Comparison of ENCODE assay signal across 27 cellular contexts in the genomic region with DNA sequence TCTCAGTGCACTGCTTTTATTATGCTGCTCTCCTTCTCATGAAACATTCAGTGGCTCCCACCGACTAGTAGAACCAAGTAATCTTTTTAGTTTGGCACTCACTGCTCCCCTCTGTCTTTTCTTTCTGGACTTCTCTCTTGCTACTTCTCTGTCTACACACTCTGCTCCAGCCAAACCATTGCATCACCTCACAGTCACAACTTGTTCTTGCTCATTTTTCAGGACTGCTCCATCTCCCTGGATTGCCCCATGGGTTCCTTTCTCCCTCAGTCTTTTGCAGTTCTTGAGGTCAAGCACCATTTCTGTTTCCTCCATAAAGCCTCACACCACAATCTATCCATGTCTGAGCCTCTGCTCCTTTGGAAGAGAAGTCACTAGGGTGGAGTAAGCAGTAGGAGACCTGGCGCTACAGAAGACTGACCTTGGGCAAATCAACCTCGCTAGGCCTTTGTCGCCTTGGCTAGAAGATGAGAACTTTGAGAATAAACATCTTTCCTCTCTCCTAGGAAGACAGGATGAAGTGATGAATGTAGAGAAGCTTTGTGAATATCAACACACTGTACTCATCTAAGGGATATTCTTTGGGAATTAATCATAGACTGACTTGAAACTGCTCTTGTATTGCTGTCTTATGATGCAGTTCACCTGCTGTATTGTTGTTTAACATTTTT.
DNase-seq lines count a peak whose midpoint lies in the region; ATAC-seq and TF ChIP-seq lines count a peak whose summit lies in the region.
"Had no signal": no experiment of that assay in that cellular context is flagged by ENCODE, and none has a peak within 500 bp of the region (broad histone marks: within the 10 kb centered on the region; RNA-seq: fewer than 3 reads in every experiment).

No MANE protein-coding gene starts in this region.

- DNase-seq in Right ventricle myocardium inferior (ENCODE audit: missing footprints) (no peak), cardiac septum (ENCODE audit: low spot score) (no peak), fibroblast of mammary gland (ENCODE audit: low read depth) (peak; percentile 49), lower lobe of right lung (no peak), kidney tubule cell (ENCODE audit: low spot score) (no peak), NCI-H1105 treated with DMSO at 0.1 percent for 48 hours (lab: John Stamatoyannopoulos, UW) (no peak)
- DNase-seq: 8988T; activated CD4-positive, alpha-beta memory T cell treated with anti-CD3 and anti-CD28 coated beads for 36 hours; activated naive CD4-positive, alpha-beta T cell treated with Interleukin-2 at 50 U/mL for 16 hours; amygdala; BE2C; Calu3; effector memory CD4-positive, alpha-beta T cell; head of caudate nucleus; NCI-H1694 treated with DMSO at 0.1 percent for 48 hours; NCI-H226; NCI-H82; PC-9; retina; stimulated activated CD4-positive, alpha-beta T cell treated with anti-CD3 and anti-CD28 coated beads, Interleukin-15, amount 100 ng/mL, for 24 hours; T-helper 2 cell had no signal

- peaks cover 21% of the 10 kb centered on the region for H3K4me1 ChIP-seq in lower lobe of right lung
- H3K4me1 ChIP-seq: BE2C, SJSA1 had no signal

- no peak overlapping the region for H3K27ac ChIP-seq in lower lobe of right lung
- H3K27ac ChIP-seq: HL-60, neutrophil, PC-9, SJSA1 had no signal

- H3K27me3 ChIP-seq in lower lobe of right lung (ENCODE audit: low read depth): no peaks in the 10 kb centered on the region
- H3K27me3 ChIP-seq: BE2C, SJSA1 had no signal

- intact Hi-C loops in Right ventricle myocardium inferior (cut with DNase I) (no loop called here), cardiac septum (cut with DNase I) (no loop called here), lower lobe of right lung (cut with DNase I) (no loop called here)

- no peak overlapping the region for H3K4me3 ChIP-seq in fibroblast of mammary gland (ENCODE audit: control insufficient read depth, low read depth, low read length)
- H3K4me3 ChIP-seq in lower lobe of right lung: no peak overlapping the region
- H3K4me3 ChIP-seq: PC-9, SJSA1 had no signal

- TF ChIP-seq CTCF in fibroblast of mammary gland (conservative IDR thresholded peaks at IDR 0.05; ENCODE audit: control insufficient read depth, insufficient read depth, low read depth, low read length): no peak
- TF ChIP-seq CTCF in lower lobe of right lung (IDR thresholded peaks at IDR 0.05): no peak

- no peaks in the 10 kb centered on the region for H3K36me3 ChIP-seq in lower lobe of right lung
- H3K36me3 ChIP-seq: BE2C, neutrophil, SJSA1 had no signal

- H3K9me3 ChIP-seq in lower lobe of right lung: no peaks in the 10 kb centered on the region
- H3K9me3 ChIP-seq: BE2C, neutrophil, SJSA1 had no signal

- ATAC-seq in Right ventricle myocardium inferior: peak; percentile 88
- ATAC-seq in lower lobe of right lung: peak; percentile 52 to 60
- no peak for ATAC-seq in GM18498 (IDR thresholded peaks at IDR 0.05; ENCODE audit: unreplicated experiment)
- ATAC-seq in GM19328 (IDR thresholded peaks at IDR 0.05; ENCODE audit: unreplicated experiment): no peak
- ATAC-seq: WTC11 had no signal

Comparison
In these comparisons a context has a peak if more than half of its experiments do, and no peak if none do; other contexts are left out.
1. ATAC-seq: peak in Right ventricle myocardium inferior (single experiment) and lower lobe of right lung (2 of 2); none in GM18498 (single experiment) and GM19328 (single experiment).